ENCODE assay signal across 27 cellular contexts in the genomic region with DNA sequence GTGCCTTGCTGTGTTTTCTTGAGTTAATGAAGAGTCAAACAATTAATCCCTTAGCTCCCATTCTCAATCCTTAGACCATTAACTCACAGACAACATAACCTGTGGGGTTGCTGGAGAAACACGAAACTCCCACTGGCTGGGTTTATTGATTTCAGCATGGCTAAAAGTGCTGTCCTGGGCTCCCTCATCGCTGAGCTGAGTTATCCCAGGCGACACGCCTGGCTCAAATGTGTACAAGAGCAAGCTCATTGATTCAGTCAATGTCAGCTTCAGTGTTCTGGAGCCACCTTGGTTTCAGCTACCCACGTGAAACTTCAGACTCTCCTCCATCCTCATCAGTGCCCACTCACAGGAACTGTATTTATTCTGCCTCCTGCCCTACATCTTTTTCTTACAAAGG.
"Had no signal": no experiment of that assay in that cellular context is flagged by ENCODE, and none has a peak within 500 bp of the region (broad histone marks: within the 10 kb centered on the region; RNA-seq: fewer than 3 reads in every experiment).

No MANE protein-coding gene starts in this region.

- DNase-seq: hippocampal formation; kidney glomerular epithelial cell; left cardiac atrium; left lung; lower lobe of right lung; mammary epithelial cell; mesenchymal stem cell; naive thymus-derived CD8-positive, alpha-beta T cell; nucleus accumbens; pancreas; retina; right cardiac atrium; stimulated activated CD4-positive, alpha-beta T cell treated with anti-CD3 and anti-CD28 coated beads, Interleukin-12 subunit alpha, Interleukin-12 subunit beta, amount 100 ng/mL, for 4 hours; stimulated activated CD4-positive, alpha-beta T cell treated with anti-CD3 and anti-CD28 coated beads, Interleukin-15, amount 100 ng/mL, for 24 hours; stimulated activated CD4-positive, alpha-beta T cell treated with anti-CD3 and anti-CD28 coated beads, Interleukin-2, amount 100 ng/mL, for 24 hours; stimulated activated CD4-positive, alpha-beta T cell treated with anti-CD3 and anti-CD28 coated beads, Interleukin-4, amount 100 ng/mL, for 1 hour; stimulated activated naive B cell treated with anti-CD40 and anti-IgM and Interleukin-4, amounts not matched to agents 10 μg/mL and 1 μg/mL and 100 μg/mL, for 72 hours; stimulated activated naive CD8-positive, alpha-beta T cell treated with anti-CD3 and anti-CD28 coated beads, Interleukin-15, Interleukin-2, amounts not matched to agents 100 U/mL and 50 U/mL, for 24 hours; stomach; testis; thyroid gland; transverse colon; upper lobe of right lung had no signal

- H3K27me3 ChIP-seq: left lung, pancreas, stomach, testis, thyroid gland, transverse colon, upper lobe of right lung had no signal

- H3K9me3 ChIP-seq: left lung, lower lobe of right lung, pancreas, prostate gland, stomach, testis, thyroid gland, transverse colon, upper lobe of right lung had no signal

- H3K4me1 ChIP-seq: left lung, lower lobe of right lung, pancreas, prostate gland, stomach, testis, thyroid gland, transverse colon, upper lobe of right lung had no signal

- H3K36me3 ChIP-seq: left lung, lower lobe of right lung, pancreas, prostate gland, stomach, thyroid gland, transverse colon, upper lobe of right lung had no signal

- H3K9me3 Mint-ChIP-seq: nephron had no signal

- H3K27ac Mint-ChIP-seq: naive thymus-derived CD8-positive, alpha-beta T cell; nephron; stimulated activated naive B cell treated with anti-CD40 and anti-IgM and Interleukin-4, amounts not matched to agents 10 μg/mL and 1 μg/mL and 100 μg/mL, for 72 hours had no signal

- H3K4me3 ChIP-seq: left lung, lower lobe of right lung, pancreas, prostate gland, skin epidermis, stomach, testis, thyroid gland, transverse colon, upper lobe of right lung had no signal

- H3K4me1 Mint-ChIP-seq: naive thymus-derived CD8-positive, alpha-beta T cell; nephron; neural crest cell; stimulated activated naive B cell treated with anti-CD40 and anti-IgM and Interleukin-4, amounts not matched to agents 10 μg/mL and 1 μg/mL and 100 μg/mL, for 72 hours had no signal

- H3K4me3 Mint-ChIP-seq: naive thymus-derived CD8-positive, alpha-beta T cell; nephron; neural crest cell; stimulated activated naive B cell treated with anti-CD40 and anti-IgM and Interleukin-4, amounts not matched to agents 10 μg/mL and 1 μg/mL and 100 μg/mL, for 72 hours had no signal

- H3K27ac ChIP-seq: left lung, lower lobe of right lung, pancreas, prostate gland, skin epidermis, stomach, testis, thyroid gland, transverse colon, upper lobe of right lung had no signal

- H3K27me3 Mint-ChIP-seq: naive thymus-derived CD8-positive, alpha-beta T cell; stimulated activated naive B cell treated with anti-CD40 and anti-IgM and Interleukin-4, amounts not matched to agents 10 μg/mL and 1 μg/mL and 100 μg/mL, for 72 hours had no signal

- H3K36me3 Mint-ChIP-seq: stimulated activated naive B cell treated with anti-CD40 and anti-IgM and Interleukin-4, amounts not matched to agents 10 μg/mL and 1 μg/mL and 100 μg/mL, for 72 hours had no signal
